1 cellular context compared by ENCODE assay signal in the genomic region with DNA sequence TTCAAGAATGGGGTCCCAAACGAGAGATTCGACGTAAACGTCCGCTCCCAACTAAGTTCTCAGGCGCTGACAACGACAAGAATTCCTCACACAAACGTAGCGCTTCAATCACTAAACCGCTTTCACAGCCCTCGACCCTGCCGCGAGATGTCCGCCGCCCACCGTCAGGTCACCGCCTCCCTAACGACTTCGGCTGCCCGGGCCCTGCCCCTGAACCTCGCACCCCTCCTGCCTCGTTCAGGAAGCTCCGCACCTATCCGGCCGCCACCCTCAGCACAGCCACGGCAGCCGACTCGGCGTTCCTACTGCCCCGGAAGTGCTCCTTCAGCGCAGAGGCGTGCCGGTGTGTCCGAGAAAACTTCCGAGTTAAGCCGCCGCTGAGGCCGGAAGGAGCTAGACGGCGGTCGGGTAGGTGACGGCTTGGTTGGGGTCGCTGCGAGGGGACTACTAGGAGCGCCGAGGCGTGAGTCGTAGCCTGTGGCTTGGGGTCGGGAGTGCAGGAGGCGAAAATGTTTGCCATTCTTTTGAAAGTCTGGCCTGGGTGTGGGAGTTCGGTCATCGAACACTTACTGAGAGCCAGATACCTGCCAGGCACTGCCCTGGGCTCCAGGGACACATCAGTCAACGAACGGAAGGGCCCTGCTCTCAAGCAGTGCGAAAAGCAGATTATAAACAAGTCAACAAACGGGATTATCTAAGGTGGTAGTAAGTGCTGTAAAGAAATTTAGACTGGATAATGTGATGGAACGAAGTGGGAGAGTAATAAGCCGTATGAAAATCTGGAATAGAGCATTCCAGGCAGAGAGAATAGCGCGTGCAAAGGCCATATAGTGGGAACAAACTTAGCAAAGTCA.
A peak's percentile ranks its signal among the peaks of the same experiment; 100 is the strongest.
TF ChIP-seq lines count a peak whose summit lies in the region.

FAM114A2 (minus strand) TSS at position 307 of the 854 bp plus-strand sequence. CDS start 3,957 bp downstream, outside the sequence.
MFAP3 (plus strand) TSS at position 364 of the 854 bp plus-strand sequence. CDS start 10,756 bp downstream, outside the sequence.

TF ChIP-seq in HepG2, 621 proteins besides CTCF, POLR2A, EP300 and RAD21 (continued from another document and continues in another):
- no peak for TF ChIP-seq ZNF33A (CRISPR knock-in tag; IDR thresholded peaks at IDR 0.05; ENCODE audit: borderline replicate concordance)
- TF ChIP-seq MTF2 (CRISPR knock-in tag; IDR thresholded peaks at IDR 0.05; ENCODE audit: borderline replicate concordance) = peak; percentile 95
- no peak for TF ChIP-seq NR2F1 (CRISPR knock-in tag; IDR thresholded peaks at IDR 0.05)
- peak; percentile 10; the same call in 1 of the 2 replicates for TF ChIP-seq MZF1 (CRISPR knock-in tag; IDR thresholded peaks at IDR 0.05; ENCODE audit: borderline replicate concordance)
- TF ChIP-seq ZKSCAN5 (CRISPR knock-in tag; IDR thresholded peaks at IDR 0.05) = 0 out of 2 replicates have a peak, but pooled peaks have one; percentile 46
- TF ChIP-seq RBM39 (IDR thresholded peaks at IDR 0.05; ENCODE audit: low read depth, low read length, poor library complexity, severe bottlenecking) = peak; percentile 89
- no peak for TF ChIP-seq NFE2L2 (IDR thresholded peaks at IDR 0.05; ENCODE audit: low read length)
- peak; percentile 88 for TF ChIP-seq ETV6 (CRISPR knock-in tag; conservative IDR thresholded peaks at IDR 0.05)
- peak; percentile 66; the same call in 1 of the 2 replicates for TF ChIP-seq NR0B2 (CRISPR knock-in tag; IDR thresholded peaks at IDR 0.05)
- TF ChIP-seq, protein P1, sequence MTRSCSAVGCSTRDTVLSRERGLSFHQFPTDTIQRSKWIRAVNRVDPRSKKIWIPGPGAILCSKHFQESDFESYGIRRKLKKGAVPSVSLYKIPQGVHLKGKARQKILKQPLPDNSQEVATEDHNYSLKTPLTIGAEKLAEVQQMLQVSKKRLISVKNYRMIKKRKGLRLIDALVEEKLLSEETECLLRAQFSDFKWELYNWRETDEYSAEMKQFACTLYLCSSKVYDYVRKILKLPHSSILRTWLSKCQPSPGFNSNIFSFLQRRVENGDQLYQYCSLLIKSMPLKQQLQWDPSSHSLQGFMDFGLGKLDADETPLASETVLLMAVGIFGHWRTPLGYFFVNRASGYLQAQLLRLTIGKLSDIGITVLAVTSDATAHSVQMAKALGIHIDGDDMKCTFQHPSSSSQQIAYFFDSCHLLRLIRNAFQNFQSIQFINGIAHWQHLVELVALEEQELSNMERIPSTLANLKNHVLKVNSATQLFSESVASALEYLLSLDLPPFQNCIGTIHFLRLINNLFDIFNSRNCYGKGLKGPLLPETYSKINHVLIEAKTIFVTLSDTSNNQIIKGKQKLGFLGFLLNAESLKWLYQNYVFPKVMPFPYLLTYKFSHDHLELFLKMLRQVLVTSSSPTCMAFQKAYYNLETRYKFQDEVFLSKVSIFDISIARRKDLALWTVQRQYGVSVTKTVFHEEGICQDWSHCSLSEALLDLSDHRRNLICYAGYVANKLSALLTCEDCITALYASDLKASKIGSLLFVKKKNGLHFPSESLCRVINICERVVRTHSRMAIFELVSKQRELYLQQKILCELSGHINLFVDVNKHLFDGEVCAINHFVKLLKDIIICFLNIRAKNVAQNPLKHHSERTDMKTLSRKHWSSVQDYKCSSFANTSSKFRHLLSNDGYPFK (CRISPR knock-in tag; IDR thresholded peaks at IDR 0.05; ENCODE audit: borderline replicate concordance) = peak; percentile 98
- TF ChIP-seq MLLT10 (CRISPR knock-in tag; IDR thresholded peaks at IDR 0.05) = no peak
- no peak for TF ChIP-seq PAF1 (CRISPR knock-in tag; IDR thresholded peaks at IDR 0.05)
- no peak for TF ChIP-seq ZNF484 (CRISPR knock-in tag; IDR thresholded peaks at IDR 0.05; ENCODE audit: borderline replicate concordance, low read depth)
- no peak for TF ChIP-seq ZNF251 (CRISPR knock-in tag; IDR thresholded peaks at IDR 0.05)
- TF ChIP-seq GATAD2A (CRISPR knock-in tag; IDR thresholded peaks at IDR 0.05) = no peak
- TF ChIP-seq HMG20B (CRISPR knock-in tag; conservative IDR thresholded peaks at IDR 0.05) = no peak
- TF ChIP-seq, protein P2, sequence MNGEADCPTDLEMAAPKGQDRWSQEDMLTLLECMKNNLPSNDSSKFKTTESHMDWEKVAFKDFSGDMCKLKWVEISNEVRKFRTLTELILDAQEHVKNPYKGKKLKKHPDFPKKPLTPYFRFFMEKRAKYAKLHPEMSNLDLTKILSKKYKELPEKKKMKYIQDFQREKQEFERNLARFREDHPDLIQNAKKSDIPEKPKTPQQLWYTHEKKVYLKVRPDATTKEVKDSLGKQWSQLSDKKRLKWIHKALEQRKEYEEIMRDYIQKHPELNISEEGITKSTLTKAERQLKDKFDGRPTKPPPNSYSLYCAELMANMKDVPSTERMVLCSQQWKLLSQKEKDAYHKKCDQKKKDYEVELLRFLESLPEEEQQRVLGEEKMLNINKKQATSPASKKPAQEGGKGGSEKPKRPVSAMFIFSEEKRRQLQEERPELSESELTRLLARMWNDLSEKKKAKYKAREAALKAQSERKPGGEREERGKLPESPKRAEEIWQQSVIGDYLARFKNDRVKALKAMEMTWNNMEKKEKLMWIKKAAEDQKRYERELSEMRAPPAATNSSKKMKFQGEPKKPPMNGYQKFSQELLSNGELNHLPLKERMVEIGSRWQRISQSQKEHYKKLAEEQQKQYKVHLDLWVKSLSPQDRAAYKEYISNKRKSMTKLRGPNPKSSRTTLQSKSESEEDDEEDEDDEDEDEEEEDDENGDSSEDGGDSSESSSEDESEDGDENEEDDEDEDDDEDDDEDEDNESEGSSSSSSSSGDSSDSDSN (CRISPR knock-in tag; IDR thresholded peaks at IDR 0.05) = peak; percentile 99
- TF ChIP-seq CENPBD1 (CRISPR knock-in tag; IDR thresholded peaks at IDR 0.05; ENCODE audit: borderline replicate concordance, low read depth) = no peak
- peak; percentile 97 for TF ChIP-seq HDAC1 (CRISPR knock-in tag; IDR thresholded peaks at IDR 0.05)
- TF ChIP-seq MAFK (conservative IDR thresholded peaks at IDR 0.05 in 1 of 2, IDR thresholded peaks at IDR 0.05 in 1 of 2; ENCODE audit: low read length in 2 of 2) = no peak
- TF ChIP-seq ZNF672 (CRISPR knock-in tag; IDR thresholded peaks at IDR 0.05) = no peak
- TF ChIP-seq GABPA (IDR thresholded peaks at IDR 0.05; ENCODE audit: low read depth, low read length) = peak; percentile 99
- peak; percentile 100 for TF ChIP-seq GABPA (CRISPR knock-in tag; IDR thresholded peaks at IDR 0.05; ENCODE audit: low read depth)
- TF ChIP-seq ZNF549 (CRISPR knock-in tag; IDR thresholded peaks at IDR 0.05) = no peak
- TF ChIP-seq ZNF224 (CRISPR knock-in tag; IDR thresholded peaks at IDR 0.05) = peak; percentile 74; the same call in 1 of the 2 replicates
- peak; percentile 52; the same call in 1 of the 2 replicates for TF ChIP-seq JUN (CRISPR knock-in tag; IDR thresholded peaks at IDR 0.05)
- TF ChIP-seq SSRP1 (CRISPR knock-in tag; IDR thresholded peaks at IDR 0.05) = no peak
- TF ChIP-seq FOXC1 (CRISPR knock-in tag; IDR thresholded peaks at IDR 0.05; ENCODE audit: borderline replicate concordance) = peak; percentile 52; the same call in 1 of the 2 replicates
- TF ChIP-seq SMAD9 (CRISPR knock-in tag; IDR thresholded peaks at IDR 0.05) = 0 out of 2 replicates have a peak, but pooled peaks have one; percentile 72
- TF ChIP-seq CC2D1A (CRISPR knock-in tag; IDR thresholded peaks at IDR 0.05) = 0 out of 2 replicates have a peak, but pooled peaks have one; percentile 72
- TF ChIP-seq HOXA9 (CRISPR knock-in tag; IDR thresholded peaks at IDR 0.05; ENCODE audit: borderline replicate concordance) = no peak; the same call in 1 of the 2 replicates
- TF ChIP-seq AGO1 (IDR thresholded peaks at IDR 0.05; ENCODE audit: low read depth, low read length, poor library complexity, severe bottlenecking) = no peak
- TF ChIP-seq KMT2B (CRISPR knock-in tag; IDR thresholded peaks at IDR 0.05) = peak; percentile 100
- TF ChIP-seq IRF2 (CRISPR knock-in tag; IDR thresholded peaks at IDR 0.05) = peak; percentile 95
- TF ChIP-seq FOXK2 (IDR thresholded peaks at IDR 0.05) = no peak
- peak; percentile 85; the same call in 1 of the 2 replicates for TF ChIP-seq ZNF790 (CRISPR knock-in tag; IDR thresholded peaks at IDR 0.05; ENCODE audit: borderline replicate concordance)
- TF ChIP-seq, protein P3, sequence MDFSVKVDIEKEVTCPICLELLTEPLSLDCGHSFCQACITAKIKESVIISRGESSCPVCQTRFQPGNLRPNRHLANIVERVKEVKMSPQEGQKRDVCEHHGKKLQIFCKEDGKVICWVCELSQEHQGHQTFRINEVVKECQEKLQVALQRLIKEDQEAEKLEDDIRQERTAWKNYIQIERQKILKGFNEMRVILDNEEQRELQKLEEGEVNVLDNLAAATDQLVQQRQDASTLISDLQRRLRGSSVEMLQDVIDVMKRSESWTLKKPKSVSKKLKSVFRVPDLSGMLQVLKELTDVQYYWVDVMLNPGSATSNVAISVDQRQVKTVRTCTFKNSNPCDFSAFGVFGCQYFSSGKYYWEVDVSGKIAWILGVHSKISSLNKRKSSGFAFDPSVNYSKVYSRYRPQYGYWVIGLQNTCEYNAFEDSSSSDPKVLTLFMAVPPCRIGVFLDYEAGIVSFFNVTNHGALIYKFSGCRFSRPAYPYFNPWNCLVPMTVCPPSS (IDR thresholded peaks at IDR 0.05) = no peak
- TF ChIP-seq, protein P4, sequence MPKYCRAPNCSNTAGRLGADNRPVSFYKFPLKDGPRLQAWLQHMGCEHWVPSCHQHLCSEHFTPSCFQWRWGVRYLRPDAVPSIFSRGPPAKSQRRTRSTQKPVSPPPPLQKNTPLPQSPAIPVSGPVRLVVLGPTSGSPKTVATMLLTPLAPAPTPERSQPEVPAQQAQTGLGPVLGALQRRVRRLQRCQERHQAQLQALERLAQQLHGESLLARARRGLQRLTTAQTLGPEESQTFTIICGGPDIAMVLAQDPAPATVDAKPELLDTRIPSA (CRISPR knock-in tag; IDR thresholded peaks at IDR 0.05; ENCODE audit: borderline replicate concordance) = no peak
- TF ChIP-seq ZBTB21 (CRISPR knock-in tag; IDR thresholded peaks at IDR 0.05) = no peak; the same call in 1 of the 2 replicates
- no peak for TF ChIP-seq TSC22D2 (CRISPR knock-in tag; IDR thresholded peaks at IDR 0.05; ENCODE audit: borderline replicate concordance)
- TF ChIP-seq ZNF136 (CRISPR knock-in tag; IDR thresholded peaks at IDR 0.05; ENCODE audit: low read depth) = peak; percentile 72; the same call in 1 of the 2 replicates
- TF ChIP-seq ZBTB26 (CRISPR knock-in tag; IDR thresholded peaks at IDR 0.05; ENCODE audit: borderline replicate concordance) = peak; percentile 76; the same call in 1 of the 2 replicates
- TF ChIP-seq ZNF367 (CRISPR knock-in tag; IDR thresholded peaks at IDR 0.05; ENCODE audit: borderline replicate concordance) = no peak
- TF ChIP-seq ZSCAN20 (CRISPR knock-in tag; IDR thresholded peaks at IDR 0.05; ENCODE audit: borderline replicate concordance) = no peak
- peak; percentile 96 for TF ChIP-seq HOXA3 (CRISPR knock-in tag; IDR thresholded peaks at IDR 0.05)
- TF ChIP-seq ZNF878 (CRISPR knock-in tag; IDR thresholded peaks at IDR 0.05) = no peak
- no peak for TF ChIP-seq SOX13 (IDR thresholded peaks at IDR 0.05)
- TF ChIP-seq SOX13 (CRISPR knock-in tag; conservative IDR thresholded peaks at IDR 0.05 in 1 of 2, IDR thresholded peaks at IDR 0.05 in 1 of 2) = peak in 1 of 2 experiments; percentile 41; a peak in 1 of 4 replicates
- peak; percentile 70; the same call in 1 of the 2 replicates for TF ChIP-seq SIX4 (CRISPR knock-in tag; IDR thresholded peaks at IDR 0.05)
- peak; percentile 88; the same call in 1 of the 2 replicates for TF ChIP-seq ZBTB25 (CRISPR knock-in tag; IDR thresholded peaks at IDR 0.05)
- TF ChIP-seq MAFF (IDR thresholded peaks at IDR 0.05; ENCODE audit: low read depth, low read length) = peak; percentile 23; the same call in 1 of the 2 replicates
- no peak for TF ChIP-seq ATM (IDR thresholded peaks at IDR 0.05; ENCODE audit: borderline replicate concordance)
- TF ChIP-seq ARID2 (CRISPR knock-in tag; IDR thresholded peaks at IDR 0.05; ENCODE audit: borderline replicate concordance) = no peak; the same call in 1 of the 2 replicates
- no peak for TF ChIP-seq ZSCAN12 (CRISPR knock-in tag; IDR thresholded peaks at IDR 0.05)
- peak; percentile 92 for TF ChIP-seq ZNF605 (CRISPR knock-in tag; IDR thresholded peaks at IDR 0.05)
- no peak for TF ChIP-seq STAT5B (CRISPR knock-in tag; IDR thresholded peaks at IDR 0.05)
- TF ChIP-seq ZNF3 (CRISPR knock-in tag; IDR thresholded peaks at IDR 0.05) = peak; percentile 97
- TF ChIP-seq FOXP1 (IDR thresholded peaks at IDR 0.05) = no peak
- peak; percentile 53 for TF ChIP-seq FOXP1 (CRISPR knock-in tag; IDR thresholded peaks at IDR 0.05)
- TF ChIP-seq, protein P5, sequence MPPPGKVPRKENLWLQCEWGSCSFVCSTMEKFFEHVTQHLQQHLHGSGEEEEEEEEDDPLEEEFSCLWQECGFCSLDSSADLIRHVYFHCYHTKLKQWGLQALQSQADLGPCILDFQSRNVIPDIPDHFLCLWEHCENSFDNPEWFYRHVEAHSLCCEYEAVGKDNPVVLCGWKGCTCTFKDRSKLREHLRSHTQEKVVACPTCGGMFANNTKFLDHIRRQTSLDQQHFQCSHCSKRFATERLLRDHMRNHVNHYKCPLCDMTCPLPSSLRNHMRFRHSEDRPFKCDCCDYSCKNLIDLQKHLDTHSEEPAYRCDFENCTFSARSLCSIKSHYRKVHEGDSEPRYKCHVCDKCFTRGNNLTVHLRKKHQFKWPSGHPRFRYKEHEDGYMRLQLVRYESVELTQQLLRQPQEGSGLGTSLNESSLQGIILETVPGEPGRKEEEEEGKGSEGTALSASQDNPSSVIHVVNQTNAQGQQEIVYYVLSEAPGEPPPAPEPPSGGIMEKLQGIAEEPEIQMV (CRISPR knock-in tag; IDR thresholded peaks at IDR 0.05; ENCODE audit: low read depth) = peak; percentile 87
